ENCODE assay signal across 8 cellular contexts in the genomic region with DNA sequence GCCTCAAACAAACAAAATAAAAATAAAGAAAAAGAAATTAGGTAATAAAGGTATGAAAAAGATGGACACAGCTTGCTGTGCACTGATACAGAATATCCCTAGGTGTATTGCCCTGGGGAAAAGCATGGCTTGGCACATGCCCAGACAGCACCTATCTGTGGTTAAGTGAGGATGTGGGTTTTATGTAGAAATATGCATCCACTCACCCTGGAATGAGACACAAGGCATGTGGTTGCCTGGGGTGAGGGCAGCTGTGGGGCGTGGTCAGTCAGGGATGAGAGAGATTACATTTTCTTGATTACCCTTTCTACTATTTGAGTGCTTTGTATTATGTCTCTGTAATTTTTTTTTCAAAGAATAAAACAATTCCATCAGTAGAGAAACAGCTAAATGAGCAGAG. TPM values are rescaled to one million over a fixed set of nuclear protein-coding genes. Genes with fewer than 3 reads are reported as not detected.
A peak's percentile ranks its signal among the peaks of the same experiment; 100 is the strongest.
DNase-seq lines count a peak whose midpoint lies in the region; ATAC-seq and TF ChIP-seq lines count a peak whose summit lies in the region.

No MANE protein-coding gene starts in this region.

- no peak overlapping the region for H2AK5ac ChIP-seq in H9 (ENCODE audit: insufficient read length, low read length)

- CTCF ChIA-PET in activated CD8-positive, alpha-beta memory T cell treated with anti-CD3 and anti-CD28 coated beads, Interleukin-2, amount 10 ng/mL, durations not matched to agents 7 days and 5 days (lab: Charles Lee): interaction anchor here (1.0 to 4.0 kb wide), 3 partner anchors 9 to 23 kb away, joined by 3 to 16 read pairs (median 3); no protein-coding TSS in a partner anchor

- H3K27me3 ChIP-seq in dorsolateral prefrontal cortex (no peaks in the 10 kb centered on the region), H9 (ENCODE audit: insufficient read depth, low read length) (peaks cover 3% of the 10 kb centered on the region; the same call in 1 of the 2 replicates)

- H3K18ac ChIP-seq in H9 (ENCODE audit: insufficient read length, low read depth, low read length): no peak overlapping the region

- H3K4me1 Mint-ChIP-seq in activated CD8-positive, alpha-beta memory T cell treated with anti-CD3 and anti-CD28 coated beads, Interleukin-2, amount 10 ng/mL, durations not matched to agents 7 days and 5 days: peaks cover 30% of the 10 kb centered on the region
- peaks cover 14 to 15% of the 10 kb centered on the region in 2 experiments for H3K4me1 Mint-ChIP-seq in H9

- TF ChIP-seq CTCF in dorsolateral prefrontal cortex (IDR thresholded peaks at IDR 0.05 in 54 of 56, conservative IDR thresholded peaks at IDR 0.05 in 2 of 56; ENCODE audit: low read depth in 1 of 56, partially characterized antibody in 56 of 56) (no peak), H9 (conservative IDR thresholded peaks at IDR 0.05) (no peak)

- no peak overlapping the region for H3K4me3 Mint-ChIP-seq in activated CD8-positive, alpha-beta memory T cell treated with anti-CD3 and anti-CD28 coated beads, Interleukin-2, amount 10 ng/mL, durations not matched to agents 7 days and 5 days
- H3K4me3 Mint-ChIP-seq in H9: no peak overlapping the region

- no peak overlapping the region for H4K8ac ChIP-seq in H9 (replicated peaks; ENCODE audit: insufficient read length, low read depth, low read length)

- H3K56ac ChIP-seq in H9 (ENCODE audit: insufficient read length, low read depth, low read length): no peak overlapping the region

- H3K4me2 ChIP-seq in H9 (ENCODE audit: insufficient read depth, insufficient read length, low read length): no peak overlapping the region

- intact Hi-C loops in dorsolateral prefrontal cortex (cut with DNase I): no loop called here

- peak overlapping the region in 22 of 59 donors; percentile 3 to 87 (median 34) for H3K4me3 ChIP-seq in dorsolateral prefrontal cortex

- no peak overlapping the region for H2BK5ac ChIP-seq in H9 (ENCODE audit: insufficient read length, low read length)

- no peak overlapping the region for H4K91ac ChIP-seq in H9 (ENCODE audit: insufficient read length, low read depth, low read length)

- no peaks in the 10 kb centered on the region for H4K20me1 ChIP-seq in H9 (ENCODE audit: control insufficient read depth, insufficient read depth, insufficient read length)

- H2BK12ac ChIP-seq in H9 (ENCODE audit: insufficient read length, low read depth, low read length): no peak overlapping the region

- H3K9ac ChIP-seq in H9 (ENCODE audit: extremely low read depth, insufficient read length, low read length): no peak overlapping the region

- H3K9me3 Mint-ChIP-seq in activated CD8-positive, alpha-beta memory T cell treated with anti-CD3 and anti-CD28 coated beads, Interleukin-2, amount 10 ng/mL, durations not matched to agents 7 days and 5 days (ENCODE audit: low read depth): no peaks in the 10 kb centered on the region
- no peaks in the 10 kb centered on the region for H3K9me3 Mint-ChIP-seq in H9

- H3K14ac ChIP-seq in H9 (ENCODE audit: insufficient read depth, low read length): no peak overlapping the region

- no peak overlapping the region for H2AFZ ChIP-seq in H9 (ENCODE audit: low read length)

- DNase-seq in activated CD8-positive, alpha-beta memory T cell treated with anti-CD3 and anti-CD28 coated beads, Interleukin-2, amount 10 ng/mL, durations not matched to agents 7 days and 5 days: peak; percentile 84
- DNase-seq in activated CD8-positive, alpha-beta memory T cell treated with anti-CD3 and anti-CD28 coated beads for 24 hours: no peak
- DNase-seq in T-helper 22 cell (ENCODE audit: low read depth) (peak; percentile 53), dorsolateral prefrontal cortex (peak in 1 of 10 donors; percentile 33), DMS153 treated with DMSO at 0.1 percent for 48 hours (lab: John Stamatoyannopoulos, UW; ENCODE audit: unreplicated experiment) (no peak), H9 (no peak), cerebellar nuclear complex (lab: John Stamatoyannopoulos, UW) (no peak)
- DNase-seq in stimulated activated CD8-positive, alpha-beta memory T cell treated with anti-CD3 and anti-CD28 coated beads, Interleukin-7, amount 100 ng/mL, for 24 hours (ENCODE audit: low read depth): peak; percentile 14

- no peak overlapping the region for H2BK20ac ChIP-seq in H9 (ENCODE audit: low read depth, low read length, poor library complexity, severe bottlenecking)

- no peak overlapping the region for H3T11ph ChIP-seq in H9 (ENCODE audit: low read length)

- no peak overlapping the region for H3K23ac ChIP-seq in H9 (ENCODE audit: insufficient read length, low read depth, low read length)

- no peaks in the 10 kb centered on the region for H3K9me3 ChIP-seq in H9 (ENCODE audit: control insufficient read depth, low read depth, low read length)

- 0 out of 2 replicates have a peak, but pooled peaks cover 2% of the 10 kb centered on the region for H3K79me2 ChIP-seq in H9 (ENCODE audit: insufficient read depth, low read length)

- H3K36me3 Mint-ChIP-seq in activated CD8-positive, alpha-beta memory T cell treated with anti-CD3 and anti-CD28 coated beads, Interleukin-2, amount 10 ng/mL, durations not matched to agents 7 days and 5 days: no peaks in the 10 kb centered on the region
- no peaks in the 10 kb centered on the region for H3K36me3 Mint-ChIP-seq in H9 (ENCODE audit: insufficient read depth in 1 of 3, low read depth in 3 of 3)

- peak; percentile 90 for ATAC-seq in activated CD8-positive, alpha-beta memory T cell treated with anti-CD3 and anti-CD28 coated beads, Interleukin-2, amount 10 ng/mL, durations not matched to agents 7 days and 5 days

- H3K27ac ChIP-seq in dorsolateral prefrontal cortex (peak overlapping the region; percentile 30 to 99 (median 95)), H9 (ENCODE audit: insufficient read length, low read depth, low read length) (no peak overlapping the region)

- H3K27ac Mint-ChIP-seq in activated CD8-positive, alpha-beta memory T cell treated with anti-CD3 and anti-CD28 coated beads, Interleukin-2, amount 10 ng/mL, durations not matched to agents 7 days and 5 days: peak overlapping the region; percentile 46
- H3K27ac Mint-ChIP-seq in H9: no peak overlapping the region; a peak in 2 of 7 replicates

- H2BK15ac ChIP-seq in H9 (ENCODE audit: low read depth, low read length): no peak overlapping the region

- peaks cover 4% of the 10 kb centered on the region; the same call in 1 of the 2 replicates for H3K4me1 ChIP-seq in H9 (ENCODE audit: insufficient read depth, low read length)

- peaks cover 16% of the 10 kb centered on the region for H3K27me3 Mint-ChIP-seq in activated CD8-positive, alpha-beta memory T cell treated with anti-CD3 and anti-CD28 coated beads, Interleukin-2, amount 10 ng/mL, durations not matched to agents 7 days and 5 days
- H3K27me3 Mint-ChIP-seq in H9 (ENCODE audit: low read depth): peaks cover 21% of the 10 kb centered on the region

- H3K23me2 ChIP-seq in H9 (ENCODE audit: insufficient read length, low read depth, low read length, poor library complexity, severe bottlenecking): no peaks in the 10 kb centered on the region

- no peaks in the 10 kb centered on the region for H3K79me1 ChIP-seq in H9 (ENCODE audit: insufficient read depth, low read depth, low read length, poor library complexity, severe bottlenecking)

- H2BK120ac ChIP-seq in H9 (ENCODE audit: low read depth, low read length, poor library complexity, severe bottlenecking): no peak overlapping the region

- no peak overlapping the region for H4K5ac ChIP-seq in H9 (ENCODE audit: insufficient read length, low read depth, low read length)

- WGBS in H9 (ENCODE audit: extremely low coverage, insufficient read length, low lambda C conversion rate): no CpG with 5 or more reads among the region's 1 CpG

- no peak overlapping the region for H3K4ac ChIP-seq in H9 (ENCODE audit: low read depth, low read length)

RNA-seq across cellular contexts. Expression of gene PLLP, which starts 6.9 kb away (rescaled TPM):
- total RNA-seq in activated CD8-positive, alpha-beta memory T cell treated with anti-CD3 and anti-CD28 coated beads, Interleukin-2, amount 10 ng/mL, durations not matched to agents 7 days and 5 days: not detected
- total RNA-seq in dorsolateral prefrontal cortex (100 to 1,000 TPM in 55 of 120 experiments, 10 to 100 TPM in 65; 20.8 to 459 (median 91.3) TPM), H9 (2021) (1.8 and 2.0 TPM in 2 replicates)

RNA-seq across cellular contexts. Expression of gene ARL2BP, which starts 32.5 kb away (rescaled TPM):
- total RNA-seq in activated CD8-positive, alpha-beta memory T cell treated with anti-CD3 and anti-CD28 coated beads, Interleukin-2, amount 10 ng/mL, durations not matched to agents 7 days and 5 days: 10 to 100 TPM; 24.9 to 30.2 TPM
- total RNA-seq in dorsolateral prefrontal cortex (10 to 100 TPM; 36.8 to 68.6 (median 51.1) TPM), H9 (2021) (18.0 and 19.2 TPM in 2 replicates)

Comparison
In these comparisons a context has a peak if more than half of its experiments do, and no peak if none do; other contexts are left out.
1. DNase-seq: peak in activated CD8-positive, alpha-beta memory T cell treated with anti-CD3 and anti-CD28 coated beads, Interleukin-2, amount 10 ng/mL, durations not matched to agents 7 days and 5 days (single experiment), T-helper 22 cell (single experiment) and stimulated activated CD8-positive, alpha-beta memory T cell treated with anti-CD3 and anti-CD28 coated beads, Interleukin-7, amount 100 ng/mL, for 24 hours (single experiment); none in activated CD8-positive, alpha-beta memory T cell treated with anti-CD3 and anti-CD28 coated beads for 24 hours (single experiment), DMS153 treated with DMSO at 0.1 percent for 48 hours (single experiment), H9 (single experiment) and cerebellar nuclear complex (0 of 2).